ENCODE assay signal across 18 cellular contexts in the genomic region with DNA sequence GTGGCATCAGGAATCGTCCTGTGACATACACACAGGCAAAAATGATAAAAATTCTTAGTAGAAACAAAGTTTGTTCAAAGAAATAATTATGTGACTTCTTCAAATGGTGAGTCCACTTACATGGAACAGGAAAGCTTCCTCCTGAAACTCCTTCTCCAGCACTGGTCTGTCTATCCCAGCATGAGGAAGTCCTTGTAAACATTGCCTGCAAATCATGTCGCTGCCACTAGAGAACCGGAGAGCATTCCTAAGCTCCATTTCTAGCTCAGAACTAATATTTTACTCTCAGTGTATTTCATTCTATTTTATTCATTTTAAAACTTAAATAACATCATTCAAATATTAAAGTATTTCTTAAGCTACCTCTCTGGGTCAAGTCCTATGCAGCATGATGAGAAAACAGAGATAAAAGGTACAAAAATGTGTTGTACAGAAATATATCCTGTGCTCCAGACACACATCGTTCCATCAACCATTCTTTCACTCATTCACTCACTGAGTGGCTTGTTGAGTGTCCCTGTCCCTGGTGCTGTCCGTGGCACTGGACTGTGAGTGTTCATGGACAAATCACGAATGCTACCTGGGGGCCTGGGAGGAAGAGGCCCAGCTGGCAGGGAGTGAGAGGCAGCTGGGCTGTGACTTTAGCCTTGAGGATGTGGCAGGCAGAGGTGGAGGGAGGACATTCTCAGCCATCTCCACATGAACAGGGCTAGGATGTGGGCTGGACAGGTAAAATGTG. TPM values are rescaled to one million over a fixed set of nuclear protein-coding genes. Genes with fewer than 3 reads are reported as not detected.
DNase-seq lines count a peak whose midpoint lies in the region; ATAC-seq and TF ChIP-seq lines count a peak whose summit lies in the region.
"Had no signal": no experiment of that assay in that cellular context is flagged by ENCODE, and none has a peak within 500 bp of the region (broad histone marks: within the 10 kb centered on the region; RNA-seq: fewer than 3 reads in every experiment).

No MANE protein-coding gene starts in this region.

- H3K27me3 Mint-ChIP-seq in activated T-cell treated with anti-CD3 and anti-CD28 coated beads, Interleukin-2, amount 50 U/mL, for 72 hours (ENCODE audit: low read depth) = peaks cover 23% of the 10 kb centered on the region

- peak; percentile 9 for DNase-seq in NCI-H82 (lab: John Stamatoyannopoulos, UW)
- no peak for DNase-seq in NCI-H82 treated with DMSO at 0.1 percent for 48 hours (lab: John Stamatoyannopoulos, UW; ENCODE audit: unreplicated experiment)
- DNase-seq in left kidney (ENCODE audit: low read depth, low spot score) = peak; percentile 44
- DNase-seq in GM19238 (ENCODE audit: insufficient read length, low spot score) = no peak
- DNase-seq in UCSD-AML1 (lab: John Stamatoyannopoulos, UW; ENCODE audit: unreplicated experiment) = no peak
- DNase-seq in activated T-cell treated with anti-CD3 and anti-CD28 coated beads, Interleukin-2, amount 50 U/mL, for 72 hours = no peak
- DNase-seq: CD8-positive, alpha-beta memory T cell; NCI-H1105 treated with DMSO at 0.1 percent for 48 hours; NCI-H187; NCI-H774; SJCRH30 had no signal

- no peaks in the 10 kb centered on the region for H3K9me3 Mint-ChIP-seq in activated T-cell treated with anti-CD3 and anti-CD28 coated beads, Interleukin-2, amount 50 U/mL, for 72 hours
- H3K9me3 Mint-ChIP-seq: CD8-positive, alpha-beta memory T cell had no signal

- H3K4me1 Mint-ChIP-seq in activated T-cell treated with anti-CD3 and anti-CD28 coated beads, Interleukin-2, amount 50 U/mL, for 72 hours (ENCODE audit: low read depth) = no peaks in the 10 kb centered on the region
- H3K4me1 Mint-ChIP-seq: CD8-positive, alpha-beta memory T cell had no signal

- H3K4me3 Mint-ChIP-seq in activated T-cell treated with anti-CD3 and anti-CD28 coated beads, Interleukin-2, amount 50 U/mL, for 72 hours = no peak overlapping the region
- H3K4me3 Mint-ChIP-seq: CD8-positive, alpha-beta memory T cell had no signal

- ATAC-seq in SK-N-SH treated with all-trans-retinoic acid at 6 μM for 48 hours = peak; percentile 51
- no peak for ATAC-seq in HG02610 (IDR thresholded peaks at IDR 0.05; ENCODE audit: unreplicated experiment)
- ATAC-seq in activated T-cell treated with anti-CD3 and anti-CD28 coated beads, Interleukin-2, amount 50 U/mL, for 72 hours (replicated peaks in 1 of 2) = no peak

- H3K36me3 Mint-ChIP-seq in activated T-cell treated with anti-CD3 and anti-CD28 coated beads, Interleukin-2, amount 50 U/mL, for 72 hours (ENCODE audit: insufficient read depth in 2 of 2) = no peaks in the 10 kb centered on the region

- H3K27ac Mint-ChIP-seq in activated T-cell treated with anti-CD3 and anti-CD28 coated beads, Interleukin-2, amount 50 U/mL, for 72 hours = no peak overlapping the region
- H3K27ac Mint-ChIP-seq: CD8-positive, alpha-beta memory T cell had no signal

TF ChIP-seq in SK-N-SH treated with all-trans-retinoic acid at 6 μM for 48 hours, 23 proteins besides CTCF, POLR2A, EP300 and RAD21:
- TF ChIP-seq TOX (CRISPR knock-in tag; IDR thresholded peaks at IDR 0.05; ENCODE audit: borderline replicate concordance) (no peak), PPARA (CRISPR knock-in tag; IDR thresholded peaks at IDR 0.05; ENCODE audit: borderline replicate concordance) (no peak), TCF4 (CRISPR knock-in tag; IDR thresholded peaks at IDR 0.05; ENCODE audit: borderline replicate concordance) (no peak), ISL1 (CRISPR knock-in tag; IDR thresholded peaks at IDR 0.05) (no peak), OSR1 (CRISPR knock-in tag; IDR thresholded peaks at IDR 0.05) (no peak), ARNTL (CRISPR knock-in tag; IDR thresholded peaks at IDR 0.05; ENCODE audit: borderline replicate concordance, low read depth) (no peak), ZNF565 (CRISPR knock-in tag; conservative IDR thresholded peaks at IDR 0.05; ENCODE audit: low read depth) (no peak), CSDC2 (CRISPR knock-in tag; IDR thresholded peaks at IDR 0.05) (no peak), ZNF70 (CRISPR knock-in tag; IDR thresholded peaks at IDR 0.05) (no peak), ZC3H10 (CRISPR knock-in tag; IDR thresholded peaks at IDR 0.05) (no peak), ZNF8 (CRISPR knock-in tag; IDR thresholded peaks at IDR 0.05) (no peak)
- TF ChIP-seq, protein P1, sequence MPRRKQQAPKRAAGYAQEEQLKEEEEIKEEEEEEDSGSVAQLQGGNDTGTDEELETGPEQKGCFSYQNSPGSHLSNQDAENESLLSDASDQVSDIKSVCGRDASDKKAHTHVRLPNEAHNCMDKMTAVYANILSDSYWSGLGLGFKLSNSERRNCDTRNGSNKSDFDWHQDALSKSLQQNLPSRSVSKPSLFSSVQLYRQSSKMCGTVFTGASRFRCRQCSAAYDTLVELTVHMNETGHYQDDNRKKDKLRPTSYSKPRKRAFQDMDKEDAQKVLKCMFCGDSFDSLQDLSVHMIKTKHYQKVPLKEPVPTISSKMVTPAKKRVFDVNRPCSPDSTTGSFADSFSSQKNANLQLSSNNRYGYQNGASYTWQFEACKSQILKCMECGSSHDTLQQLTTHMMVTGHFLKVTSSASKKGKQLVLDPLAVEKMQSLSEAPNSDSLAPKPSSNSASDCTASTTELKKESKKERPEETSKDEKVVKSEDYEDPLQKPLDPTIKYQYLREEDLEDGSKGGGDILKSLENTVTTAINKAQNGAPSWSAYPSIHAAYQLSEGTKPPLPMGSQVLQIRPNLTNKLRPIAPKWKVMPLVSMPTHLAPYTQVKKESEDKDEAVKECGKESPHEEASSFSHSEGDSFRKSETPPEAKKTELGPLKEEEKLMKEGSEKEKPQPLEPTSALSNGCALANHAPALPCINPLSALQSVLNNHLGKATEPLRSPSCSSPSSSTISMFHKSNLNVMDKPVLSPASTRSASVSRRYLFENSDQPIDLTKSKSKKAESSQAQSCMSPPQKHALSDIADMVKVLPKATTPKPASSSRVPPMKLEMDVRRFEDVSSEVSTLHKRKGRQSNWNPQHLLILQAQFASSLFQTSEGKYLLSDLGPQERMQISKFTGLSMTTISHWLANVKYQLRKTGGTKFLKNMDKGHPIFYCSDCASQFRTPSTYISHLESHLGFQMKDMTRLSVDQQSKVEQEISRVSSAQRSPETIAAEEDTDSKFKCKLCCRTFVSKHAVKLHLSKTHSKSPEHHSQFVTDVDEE (CRISPR knock-in tag; IDR thresholded peaks at IDR 0.05) = no peak

RNA-seq across cellular contexts. Expression of a gene that starts 10.0 kb away (rescaled TPM):
- total RNA-seq in activated T-cell treated with anti-CD3 and anti-CD28 coated beads, Interleukin-2, amount 50 U/mL, for 72 hours = not detected
- total RNA-seq: A172; CD8-positive, alpha-beta memory T cell; Daoy; H4; NCI-H460; PC-9; SJCRH30 had no signal

RNA-seq across cellular contexts. Expression of a gene that starts 42.6 kb away (rescaled TPM):
- not detected for total RNA-seq in activated T-cell treated with anti-CD3 and anti-CD28 coated beads, Interleukin-2, amount 50 U/mL, for 72 hours
- total RNA-seq: CD8-positive, alpha-beta memory T cell; Daoy; H4; NCI-H460; SJCRH30 had no signal

Comparison
In these comparisons a context has a peak if more than half of its experiments do, and no peak if none do; other contexts are left out.
1. DNase-seq: peak in NCI-H82 (single experiment) and left kidney (single experiment); none in NCI-H82 treated with DMSO at 0.1 percent for 48 hours (single experiment), GM19238 (single experiment), UCSD-AML1 (single experiment) and activated T-cell treated with anti-CD3 and anti-CD28 coated beads, Interleukin-2, amount 50 U/mL, for 72 hours (0 of 2).